8 cellular contexts compared by ENCODE assay signal in genomic region chr6:44226368-44227137, GRCh38. TPM values are rescaled to one million over a fixed set of nuclear protein-coding genes. Genes with fewer than 3 reads are reported as not detected.
DNase-seq lines count a peak whose midpoint lies in the region; ATAC-seq and TF ChIP-seq lines count a peak whose summit lies in the region.
"Had no signal": no experiment of that assay in that cellular context is flagged by ENCODE, and none has a peak within 500 bp of the region (broad histone marks: within the 10 kb centered on the region; RNA-seq: fewer than 3 reads in every experiment).

No MANE protein-coding gene starts in this region.

- H3K4me1 ChIP-seq in heart right ventricle (peaks cover 35 to 96% (median 84%) of the 10 kb centered on the region in 9 donors), thoracic aorta (ENCODE audit: control insufficient read depth in 1 of 2, low read depth in 2 of 2) (peaks cover 47 to 60% of the 10 kb centered on the region in 2 donors), lower lobe of right lung (peaks cover 41% of the 10 kb centered on the region)

- peak; percentile 10 to 66 (median 42) for ATAC-seq in heart right ventricle
- ATAC-seq in thoracic aorta (ENCODE audit: insufficient number of reproducible peaks, low FRiP score, low read depth) = no peak
- no peak for ATAC-seq in lower lobe of right lung

- H3K27ac ChIP-seq in heart right ventricle (peak overlapping the region; percentile 88 to 98 (median 94)), thoracic aorta (peak overlapping the region; percentile 60 to 72), lower lobe of right lung (no peak overlapping the region)
- H3K27ac ChIP-seq: 22Rv1 had no signal

- WGBS in heart right ventricle, 2 donors = 24 to 36% methylated on average over 15 of the region's 15 CpGs

- TF ChIP-seq CTCF in heart right ventricle (IDR thresholded peaks at IDR 0.05) = no peak
- TF ChIP-seq CTCF in thoracic aorta (IDR thresholded peaks at IDR 0.05) = no peak
- TF ChIP-seq CTCF in lower lobe of right lung (IDR thresholded peaks at IDR 0.05) = no peak

- H3K9me3 ChIP-seq in heart right ventricle = no peaks in the 10 kb centered on the region
- no peaks in the 10 kb centered on the region for H3K9me3 ChIP-seq in thoracic aorta
- no peaks in the 10 kb centered on the region for H3K9me3 ChIP-seq in lower lobe of right lung

- peak overlapping the region; percentile 11 to 51 (median 43) for H3K4me3 ChIP-seq in heart right ventricle
- H3K4me3 ChIP-seq in thoracic aorta = peak overlapping the region; percentile 52
- no peak overlapping the region for H3K4me3 ChIP-seq in lower lobe of right lung

- no peaks in the 10 kb centered on the region for H3K27me3 ChIP-seq in heart right ventricle
- no peaks in the 10 kb centered on the region for H3K27me3 ChIP-seq in thoracic aorta (replicated peaks; ENCODE audit: insufficient read depth)
- H3K27me3 ChIP-seq in lower lobe of right lung (ENCODE audit: low read depth) = no peaks in the 10 kb centered on the region

- peaks cover 0 to 29% (median 5%) of the 10 kb centered on the region in 9 donors for H3K36me3 ChIP-seq in heart right ventricle
- H3K36me3 ChIP-seq in thoracic aorta = peaks cover 27% of the 10 kb centered on the region
- H3K36me3 ChIP-seq in lower lobe of right lung = peaks cover 23% of the 10 kb centered on the region

- DNase-seq in NCI-H1092 treated with DMSO at 0.1 percent for 48 hours (lab: John Stamatoyannopoulos, UW) = peak; percentile 21
- no peak for DNase-seq in NCI-H1092 (lab: John Stamatoyannopoulos, UW)
- DNase-seq in heart right ventricle = peak; percentile 62 to 64
- no peak for DNase-seq in thoracic aorta (ENCODE audit: low spot score)
- DNase-seq in lower lobe of right lung = no peak
- DNase-seq in DMS114 treated with DMSO at 0.1 percent for 48 hours (lab: John Stamatoyannopoulos, UW; ENCODE audit: unreplicated experiment) = no peak
- DNase-seq: activated naive CD4-positive, alpha-beta T cell treated with anti-CD3 and anti-CD28 coated beads for 36 hours had no signal

- intact Hi-C loops in heart right ventricle (cut with DNase I) (loop anchor here in 1 of 10 donors (10.0 kb wide), 1 partner anchor 452 kb away; the partner anchor contains the start of gene VEGFA), lower lobe of right lung (cut with DNase I) (no loop called here)

RNA-seq across cellular contexts. Expression of gene SLC29A1, which starts 3.2 kb away (rescaled TPM):
- total RNA-seq in heart right ventricle (100 to 1,000 TPM; 104 to 198 (median 146) TPM), thoracic aorta (100 to 1,000 TPM; 132 to 172 TPM), lower lobe of right lung (36.2 TPM)
- polyA plus RNA-seq in heart right ventricle = 10 to 100 TPM; 46.3 to 90.9 TPM

RNA-seq across cellular contexts. Expression of gene MYMX, which starts 9.8 kb away (rescaled TPM):
- total RNA-seq in heart right ventricle (1 to 10 TPM in 2 of 10 donors, under 1 TPM in 3, not detected in 5; 0.41 to 2.3 (median 0.86) TPM), thoracic aorta (not detected), lower lobe of right lung (not detected)
- polyA plus RNA-seq in heart right ventricle = under 1 TPM in 1 of 2 donors, not detected in 1; 0.91 TPM
- total RNA-seq: activated naive CD4-positive, alpha-beta T cell treated with anti-CD3 and anti-CD28 coated beads for 36 hours had no signal

RNA-seq across cellular contexts. Expression of gene HSP90AB1, which starts 20.3 kb away (rescaled TPM):
- total RNA-seq in heart right ventricle = 1,000 to 10,000 TPM in 4 of 10 donors, 100 to 1,000 TPM in 6; 675 to 1,053 (median 920) TPM
- polyA plus RNA-seq in heart right ventricle = 100 to 1,000 TPM; 235 to 764 TPM
- total RNA-seq in thoracic aorta = 100 to 1,000 TPM; 405 to 695 TPM
- total RNA-seq in lower lobe of right lung = 680 TPM

RNA-seq across cellular contexts. Expression of gene SLC35B2, which starts 30.8 kb away (rescaled TPM):
- 10 to 100 TPM; 19.4 to 29.8 (median 23.7) TPM for total RNA-seq in heart right ventricle
- 10 to 100 TPM in 1 of 2 donors, 1 to 10 TPM in 1; 9.1 to 27.2 TPM for polyA plus RNA-seq in heart right ventricle
- 10 to 100 TPM; 19.9 to 33.3 TPM for total RNA-seq in thoracic aorta
- total RNA-seq in lower lobe of right lung = 23.8 TPM

RNA-seq across cellular contexts. Expression of gene NFKBIE, which starts 38.8 kb away (rescaled TPM):
- total RNA-seq in heart right ventricle = 1 to 10 TPM; 1.5 to 8.7 (median 3.4) TPM
- polyA plus RNA-seq in heart right ventricle = 1 to 10 TPM; 5.7 to 5.9 TPM
- total RNA-seq in thoracic aorta = 10 to 100 TPM in 1 of 2 donors, 1 to 10 TPM in 1; 5.5 to 10.6 TPM
- total RNA-seq in lower lobe of right lung = 10.4 TPM

Comparison
In these comparisons a context has a peak if more than half of its experiments do, and no peak if none do; other contexts are left out.
1. DNase-seq: peak in NCI-H1092 treated with DMSO at 0.1 percent for 48 hours (single experiment) and heart right ventricle (2 of 2); none in NCI-H1092 (single experiment), thoracic aorta (single experiment), lower lobe of right lung (single experiment) and DMS114 treated with DMSO at 0.1 percent for 48 hours (single experiment).
2. ATAC-seq: peak in heart right ventricle (8 of 8); none in thoracic aorta (single experiment) and lower lobe of right lung (0 of 2).